ENCODE assay signal across 28 cellular contexts in the genomic region with DNA sequence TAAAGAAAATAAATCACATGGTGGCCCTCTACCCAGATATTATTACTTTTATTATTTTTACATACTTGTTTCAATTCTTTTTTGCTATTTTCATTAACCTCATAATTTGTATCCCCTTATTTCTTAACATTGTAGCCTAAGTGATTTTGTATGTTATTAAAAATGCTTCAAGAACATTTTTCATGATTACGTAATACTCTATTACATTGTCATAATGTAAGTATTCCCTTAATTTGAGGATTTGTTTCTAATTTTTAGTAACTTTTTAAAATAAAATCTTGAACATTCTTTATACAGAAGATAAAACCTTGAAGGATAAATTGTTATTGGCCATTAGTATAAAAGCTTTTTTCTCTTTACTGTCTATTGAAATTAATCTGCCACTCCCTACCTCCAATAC.
"Had no signal": no experiment of that assay in that cellular context is flagged by ENCODE, and none has a peak within 500 bp of the region (broad histone marks: within the 10 kb centered on the region; RNA-seq: fewer than 3 reads in every experiment).

No MANE protein-coding gene starts in this region.

- H3K27me3 ChIP-seq: left lung, pancreas, sigmoid colon, spleen, suprapubic skin, tibial artery, upper lobe of right lung had no signal

- H3K4me1 ChIP-seq: left lung, lower lobe of right lung, sigmoid colon, spleen, suprapubic skin, tibial artery, upper lobe of right lung had no signal

- H3K27ac ChIP-seq: lower lobe of right lung, pancreas, prostate gland, sigmoid colon, spleen, suprapubic skin, thoracic aorta, tibial artery, upper lobe of right lung had no signal

- DNase-seq: hypothalamus; immature natural killer cell; kidney; left colon; left lung; lower lobe of right lung; mammary epithelial cell; mesendoderm; naive B cell; nucleus accumbens; pancreas; posterior cingulate gyrus; retina; right cardiac atrium; sigmoid colon; small intestine; spleen; stimulated activated CD4-positive, alpha-beta T cell treated with anti-CD3 and anti-CD28 coated beads, Interleukin-4, amount 100 ng/mL, for 24 hours; stimulated activated naive CD4-positive, alpha-beta T cell; tibial artery; trophoblast cell; upper lobe of right lung had no signal

- FAIRE-seq: islet of Langerhans, kidney, pancreas, small intestine, urothelium cell line had no signal

- H3K36me3 ChIP-seq: prostate gland, thoracic aorta had no signal

- H3K4me3 ChIP-seq: left lung, lower lobe of right lung, pancreas, prostate gland, sigmoid colon, spleen, suprapubic skin, thoracic aorta, tibial artery, upper lobe of right lung had no signal

- H3K9me3 ChIP-seq: left lung, lower lobe of right lung, pancreas, prostate gland, sigmoid colon, spleen, suprapubic skin, thoracic aorta, tibial artery, upper lobe of right lung had no signal

- ATAC-seq: left colon; left lung; lower lobe of right lung; pancreas; right cardiac atrium; stimulated activated effector memory CD8-positive, alpha-beta T cell treated with anti-CD3 and anti-CD28 coated beads, Interleukin-12 subunit alpha, Interleukin-12 subunit beta, amount 100 ng/mL, for 72 hours had no signal
